1 cellular context compared by ENCODE assay signal in genomic region chr18:23634692-23635091, GRCh38.
TF ChIP-seq lines count a peak whose summit lies in the region.

No MANE protein-coding gene starts in this region.

TF ChIP-seq in WTC11, 78 proteins besides CTCF, POLR2A, EP300 and RAD21 (continued from another document):
- TF ChIP-seq ATF6 (CRISPR knock-in tag; IDR thresholded peaks at IDR 0.05) (no peak), IRF1 (CRISPR knock-in tag; IDR thresholded peaks at IDR 0.05) (no peak), NFYB (CRISPR knock-in tag; conservative IDR thresholded peaks at IDR 0.05; ENCODE audit: low read depth) (no peak)
TF ChIP-seq in WTC11: peak in this region for 0.
